In genomic region chr14:72514660-72515025, GRCh38 we compare ENCODE assay signal across 30 cellular contexts.
"Had no signal": no experiment of that assay in that cellular context is flagged by ENCODE, and none has a peak within 500 bp of the region (broad histone marks: within the 10 kb centered on the region; RNA-seq: fewer than 3 reads in every experiment).

No MANE protein-coding gene starts in this region.

- H3K27me3 ChIP-seq: adrenal gland, body of pancreas, cardiac muscle cell, sigmoid colon, upper lobe of left lung, vagina had no signal

- H3K36me3 ChIP-seq: adrenal gland, cardiac muscle cell, gastroesophageal sphincter, pancreas, prostate gland, sigmoid colon, upper lobe of left lung, vagina had no signal

- H3K27ac ChIP-seq: adrenal gland, body of pancreas, cardiac muscle cell, gastroesophageal sphincter, hepatocyte, pancreas, prostate gland, sigmoid colon, upper lobe of left lung, vagina had no signal

- H3K27ac Mint-ChIP-seq: activated CD4-positive, alpha-beta memory T cell treated with anti-CD3 and anti-CD28 coated beads for 36 hours; activated CD4-positive, alpha-beta T cell treated with anti-CD3 and anti-CD28 coated beads, Interleukin-2, amount 10 ng/mL, durations not matched to agents 24 days and 14 days; activated naive CD4-positive, alpha-beta T cell treated with anti-CD3 and anti-CD28 coated beads for 36 hours; activated naive CD8-positive, alpha-beta T cell treated with anti-CD3 and anti-CD28 coated beads for 36 hours; effector memory CD8-positive, alpha-beta T cell; nephron progenitor cell had no signal

- H3K9me3 ChIP-seq: adrenal gland, body of pancreas, gastroesophageal sphincter, pancreas, prostate gland, sigmoid colon, upper lobe of left lung, vagina had no signal

- DNase-seq: activated CD4-positive, alpha-beta memory T cell treated with anti-CD3 and anti-CD28 coated beads for 36 hours; activated CD4-positive, CD25-positive, alpha-beta regulatory T cell treated with anti-CD3 and anti-CD28 coated beads, Interleukin-2, amount 50 U/mL, for 72 hours; activated CD8-positive, alpha-beta memory T cell treated with anti-CD3 and anti-CD28 coated beads, Interleukin-2, amount 50 U/mL, for 4 hours; activated effector memory CD4-positive, alpha-beta T cell treated with anti-CD3 and anti-CD28 coated beads, Interleukin-2, amount 50 U/mL, for 16 hours; activated naive CD4-positive, alpha-beta T cell treated with anti-CD3 and anti-CD28 coated beads for 36 hours; activated naive CD8-positive, alpha-beta T cell treated with anti-CD3 and anti-CD28 coated beads for 36 hours; activated T-cell treated with anti-CD3 and anti-CD28 coated beads, Interleukin-2, amount 50 U/mL, for 1 hour; adrenal gland; aorta; body of pancreas; cortex of kidney; effector memory CD8-positive, alpha-beta T cell; left cardiac atrium; left ventricle myocardium superior; pancreas; sigmoid colon; stimulated activated CD4-positive, alpha-beta T cell treated with anti-CD3 and anti-CD28 coated beads, Interleukin-4, amount 100 ng/mL, for 24 hours; stimulated activated naive CD8-positive, alpha-beta T cell treated with anti-CD3 and anti-CD28 coated beads, Interleukin-15, amount 100 ng/mL, for 72 hours; substantia nigra; T-helper 9 cell; upper lobe of left lung had no signal

- H3K4me2 ChIP-seq: hepatocyte had no signal

- H3K4me1 ChIP-seq: adrenal gland, body of pancreas, pancreas, prostate gland, vagina had no signal

- ATAC-seq: body of pancreas; effector memory CD8-positive, alpha-beta T cell; gastroesophageal sphincter; left ventricle myocardium superior; stimulated activated effector memory CD8-positive, alpha-beta T cell treated with anti-CD3 and anti-CD28 coated beads, Interleukin-12 subunit alpha, Interleukin-12 subunit beta, amount 100 ng/mL, for 72 hours; stimulated activated naive CD8-positive, alpha-beta T cell treated with anti-CD3 and anti-CD28 coated beads, Interleukin-15, amount 100 ng/mL, for 72 hours had no signal

- H3K4me3 ChIP-seq: adrenal gland, body of pancreas, cardiac muscle cell, gastroesophageal sphincter, hepatocyte, pancreas, prostate gland, sigmoid colon, upper lobe of left lung, vagina had no signal

- H3K9me3 Mint-ChIP-seq: activated CD4-positive, alpha-beta T cell treated with anti-CD3 and anti-CD28 coated beads, Interleukin-2, amount 10 ng/mL, durations not matched to agents 24 days and 14 days; activated naive CD8-positive, alpha-beta T cell treated with anti-CD3 and anti-CD28 coated beads for 36 hours; effector memory CD8-positive, alpha-beta T cell; stimulated activated effector memory CD8-positive, alpha-beta T cell treated with anti-CD3 and anti-CD28 coated beads, Interleukin-12 subunit alpha, Interleukin-12 subunit beta, amount 100 ng/mL, for 72 hours had no signal

- H2AFZ ChIP-seq: hepatocyte had no signal

- H3K4me3 Mint-ChIP-seq: activated CD4-positive, alpha-beta memory T cell treated with anti-CD3 and anti-CD28 coated beads for 36 hours; activated CD4-positive, alpha-beta T cell treated with anti-CD3 and anti-CD28 coated beads, Interleukin-2, amount 10 ng/mL, durations not matched to agents 24 days and 14 days; activated naive CD4-positive, alpha-beta T cell treated with anti-CD3 and anti-CD28 coated beads for 36 hours; activated naive CD8-positive, alpha-beta T cell treated with anti-CD3 and anti-CD28 coated beads for 36 hours; activated T-helper 1 cell treated with anti-CD3 and anti-CD28 coated beads, Interleukin-12 subunit alpha, Interleukin-12 subunit beta, Interleukin-2, Interleukin-4 antibody, amounts not matched to agents 30 ng/mL and 10 ng/mL and 1 ng/mL, durations not matched to agents 14 hours and 24 hours and 36 hours; effector memory CD8-positive, alpha-beta T cell; nephron progenitor cell; stimulated activated effector memory CD8-positive, alpha-beta T cell treated with anti-CD3 and anti-CD28 coated beads, Interleukin-12 subunit alpha, Interleukin-12 subunit beta, amount 100 ng/mL, for 72 hours; stimulated activated naive CD8-positive, alpha-beta T cell treated with anti-CD3 and anti-CD28 coated beads, Interleukin-15, amount 100 ng/mL, for 72 hours had no signal

- H3K36me3 Mint-ChIP-seq: activated CD4-positive, alpha-beta memory T cell treated with anti-CD3 and anti-CD28 coated beads for 36 hours; activated naive CD8-positive, alpha-beta T cell treated with anti-CD3 and anti-CD28 coated beads for 36 hours; stimulated activated effector memory CD8-positive, alpha-beta T cell treated with anti-CD3 and anti-CD28 coated beads, Interleukin-12 subunit alpha, Interleukin-12 subunit beta, amount 100 ng/mL, for 72 hours had no signal
